ENCODE assay signal across 8 cellular contexts in genomic region chr3:39181408-39182335, GRCh38. TPM values are rescaled to one million over a fixed set of nuclear protein-coding genes. Genes with fewer than 3 reads are reported as not detected.
DNase-seq lines count a peak whose midpoint lies in the region; TF ChIP-seq lines count a peak whose summit lies in the region.

No MANE protein-coding gene starts in this region.

- no peak for TF ChIP-seq POLR2A in NB4 (IDR thresholded peaks at IDR 0.05; ENCODE audit: extremely low read depth, insufficient read length)

- no peaks in the 10 kb centered on the region for H3K36me3 Mint-ChIP-seq in CD4-positive, alpha-beta memory T cell
- no peaks in the 10 kb centered on the region for H3K36me3 Mint-ChIP-seq in neural crest cell (ENCODE audit: low read depth)

- no peaks in the 10 kb centered on the region for H3K27me3 ChIP-seq in CD4-positive, alpha-beta memory T cell (ENCODE audit: insufficient read depth, low read length)
- no peaks in the 10 kb centered on the region for H3K27me3 ChIP-seq in colonic mucosa

- no peak for TF ChIP-seq CTCF in NB4 (IDR thresholded peaks at IDR 0.05; ENCODE audit: low read depth, low read length)
- no peak for TF ChIP-seq CTCF in colonic mucosa (IDR thresholded peaks at IDR 0.05)
- peak; percentile 26 for TF ChIP-seq CTCF in neural crest cell (conservative IDR thresholded peaks at IDR 0.05)

- peak overlapping the region; percentile 48 to 60 for H3K9ac ChIP-seq in colonic mucosa (ENCODE audit: low read depth in 2 of 2, low read length in 2 of 2)

- H3K36me3 ChIP-seq in CD4-positive, alpha-beta memory T cell (ENCODE audit: insufficient read depth, low read length) = no peaks in the 10 kb centered on the region
- no peaks in the 10 kb centered on the region for H3K36me3 ChIP-seq in colonic mucosa

- H3K27me3 Mint-ChIP-seq in CD4-positive, alpha-beta memory T cell = no peaks in the 10 kb centered on the region
- H3K27me3 Mint-ChIP-seq in neural crest cell (ENCODE audit: low read depth) = peaks cover 21% of the 10 kb centered on the region

- peak overlapping the region in 1 of 2 donors; percentile 54 for H3K4me3 ChIP-seq in CD4-positive, alpha-beta memory T cell (ENCODE audit: low read length in 2 of 2)
- no peak overlapping the region for H3K4me3 ChIP-seq in NB4 (ENCODE audit: low read depth, low read length)
- no peak overlapping the region for H3K4me3 ChIP-seq in colonic mucosa

- no peaks in the 10 kb centered on the region for H3K9me3 Mint-ChIP-seq in CD4-positive, alpha-beta memory T cell
- H3K9me3 Mint-ChIP-seq in neural crest cell = no peaks in the 10 kb centered on the region

- intact Hi-C loops in CD4-positive, alpha-beta memory T cell (cut with micrococcal nuclease) = loop anchor here (2.0 kb wide), 1 partner anchor 75 kb away; the partner anchor contains the start of genes GORASP1 and TTC21A
- intact Hi-C loops in colonic mucosa (cut with DNase I) = no loop called here

- peaks cover 38% of the 10 kb centered on the region for H3K4me1 ChIP-seq in CD4-positive, alpha-beta memory T cell (ENCODE audit: insufficient read depth, low read length)
- peaks cover 5% of the 10 kb centered on the region for H3K4me1 ChIP-seq in colonic mucosa

- CTCF ChIA-PET in CD4-positive, alpha-beta memory T cell (lab: Charles Lee; ENCODE audit: partially characterized antibody) = interaction anchor here (1.2 to 1.3 kb wide), 2 partner anchors 85 to 107 kb away, joined by 3 read pairs; no protein-coding TSS in a partner anchor

- no peaks in the 10 kb centered on the region for H3K9me3 ChIP-seq in CD4-positive, alpha-beta memory T cell (ENCODE audit: control insufficient read depth in 1 of 2, low read length in 2 of 2)
- H3K9me3 ChIP-seq in colonic mucosa = no peaks in the 10 kb centered on the region

- peaks cover 30 to 46% (median 33%) of the 10 kb centered on the region in 4 donors for H3K4me1 Mint-ChIP-seq in CD4-positive, alpha-beta memory T cell
- H3K4me1 Mint-ChIP-seq in neural crest cell = peaks cover 39% of the 10 kb centered on the region

- H3K4me3 Mint-ChIP-seq in CD4-positive, alpha-beta memory T cell = peak overlapping the region; percentile 58 to 85 (median 76)
- H3K4me3 Mint-ChIP-seq in neural crest cell = peak overlapping the region; percentile 76

- POLR2A ChIA-PET in CD4-positive, alpha-beta memory T cell (lab: Charles Lee; ENCODE audit: partially characterized antibody) = interaction anchor here (0.9 kb wide), 1 partner anchor 15 kb away, joined by 3 read pairs; no protein-coding TSS in a partner anchor

- DNase-seq in CD4-positive, alpha-beta memory T cell = no peak
- DNase-seq in NB4 (ENCODE audit: low read depth) = peak; percentile 18
- no peak for DNase-seq in colonic mucosa
- no peak for DNase-seq in neural crest cell (ENCODE audit: low read depth, low spot score)
- no peak for DNase-seq in stimulated activated CD8-positive, alpha-beta memory T cell treated with anti-CD3 and anti-CD28 coated beads, Interleukin-4, amount 100 ng/mL, for 48 hours
- no peak for DNase-seq in activated gamma-delta T cell treated with Interleukin-2 at 50 U/mL for 16 hours
- no peak for DNase-seq in SK-N-DZ (ENCODE audit: low spot score)
- DNase-seq in DMS79 treated with DMSO at 0.1 percent for 48 hours (lab: John Stamatoyannopoulos, UW) = no peak

- H3K27ac ChIP-seq in CD4-positive, alpha-beta memory T cell (ENCODE audit: low read depth, low read length) = peak overlapping the region; percentile 67
- peak overlapping the region; percentile 34 for H3K27ac ChIP-seq in colonic mucosa

- peak overlapping the region; percentile 80 to 98 (median 93) for H3K27ac Mint-ChIP-seq in CD4-positive, alpha-beta memory T cell
- H3K27ac Mint-ChIP-seq in neural crest cell (ENCODE audit: unreplicated experiment) = no peak overlapping the region

RNA-seq across cellular contexts. Expression of gene XIRP1, which starts 10.7 kb away (rescaled TPM):
- total RNA-seq in CD4-positive, alpha-beta memory T cell = not detected
- polyA plus RNA-seq in CD4-positive, alpha-beta memory T cell = under 1 TPM in 1 of 2 donors, not detected in 1; 0.03 TPM
- total RNA-seq in colonic mucosa (not detected), neural crest cell (not detected in 2 replicates)
- not detected in 2 replicates for polyA plus RNA-seq in SK-N-DZ (2014; cell fraction: cytosol; rRNA removed)
- polyA plus RNA-seq in SK-N-DZ (2014; cell fraction: nucleus; rRNA removed) = not detected in 2 replicates

RNA-seq across cellular contexts. Expression of gene CSRNP1, which starts 28.3 kb away (rescaled TPM):
- 10 to 100 TPM; 14.9 to 15.3 TPM for total RNA-seq in CD4-positive, alpha-beta memory T cell
- polyA plus RNA-seq in CD4-positive, alpha-beta memory T cell = 10 to 100 TPM; 22.5 to 89.7 TPM
- total RNA-seq in colonic mucosa (10 to 100 TPM; 11.2 to 26.6 TPM), neural crest cell (2.4 TPM in 2 replicates)
- polyA plus RNA-seq in SK-N-DZ (2014; cell fraction: cytosol; rRNA removed) = 1.2 and 1.5 TPM in 2 replicates
- 0.33 and 2.7 TPM in 2 replicates for polyA plus RNA-seq in SK-N-DZ (2014; cell fraction: nucleus; rRNA removed)
